In genomic region chr22:35785181-35785923, GRCh38 we compare ENCODE assay signal across 16 cellular contexts.
DNase-seq lines count a peak whose midpoint lies in the region; TF ChIP-seq lines count a peak whose summit lies in the region.
"Had no signal": no experiment of that assay in that cellular context is flagged by ENCODE, and none has a peak within 500 bp of the region (broad histone marks: within the 10 kb centered on the region; RNA-seq: fewer than 3 reads in every experiment).

No MANE protein-coding gene starts in this region.

- peak overlapping the region; percentile 48 to 57 for H3K27ac ChIP-seq in SK-N-SH (ENCODE audit: low read depth in 2 of 2, low read length in 1 of 2)
- H3K27ac ChIP-seq: ascending aorta, upper lobe of right lung, WERI-Rb-1 had no signal

- H3K9ac ChIP-seq in SK-N-SH: no peak overlapping the region
- H3K9ac ChIP-seq in skeletal muscle satellite cell (ENCODE audit: low read depth, low read length): no peak overlapping the region

- H4K20me1 ChIP-seq in SK-N-SH (ENCODE audit: insufficient read depth): peaks cover 88% of the 10 kb centered on the region

- H3F3A ChIP-seq in SK-N-SH (replicated peaks; ENCODE audit: insufficient read depth): peaks cover 20% of the 10 kb centered on the region

- peak; percentile 46 for DNase-seq in SIG-M5 treated with dmso at 0.1 percent for 504 hours (lab: John Stamatoyannopoulos, UW; ENCODE audit: unreplicated experiment)
- DNase-seq in SIG-M5 (lab: John Stamatoyannopoulos, UW): no peak
- DNase-seq in SK-N-SH: no peak
- DNase-seq in fibroblast of pulmonary artery (ENCODE audit: low read depth): peak; percentile 22
- no peak for DNase-seq in NCI-H187 treated with DMSO at 0.1 percent for 48 hours (lab: John Stamatoyannopoulos, UW)
- no peak for DNase-seq in HPDE6-E6E7 (ENCODE audit: extremely low spot score)
- DNase-seq in NCI-H1417 (lab: John Stamatoyannopoulos, UW): no peak
- DNase-seq: 8988T; activated T-cell treated with anti-CD3 and anti-CD28 coated beads for 4 hours; DND-41; NCI-H2171 treated with DMSO at 0.1 percent for 48 hours; stimulated activated CD4-positive, alpha-beta T cell treated with anti-CD3 and anti-CD28 coated beads, Interleukin-12 subunit alpha, Interleukin-12 subunit beta, amount 100 ng/mL, for 4 hours; upper lobe of right lung; WERI-Rb-1 had no signal

- no peaks in the 10 kb centered on the region for H3K9me2 ChIP-seq in SK-N-SH

- H3K4me3 ChIP-seq in SK-N-SH (ENCODE audit: low read depth in 2 of 2, low read length in 1 of 2): no peak overlapping the region
- H3K4me3 ChIP-seq in fibroblast of pulmonary artery (replicated peaks; ENCODE audit: low read depth, low read length): no peak overlapping the region
- H3K4me3 ChIP-seq in skeletal muscle satellite cell (ENCODE audit: low read length): no peak overlapping the region
- H3K4me3 ChIP-seq: ascending aorta, upper lobe of right lung had no signal

- TF ChIP-seq RAD21 in SK-N-SH (IDR thresholded peaks at IDR 0.05; ENCODE audit: low read length): no peak

- POLR2A ChIA-PET in SK-N-SH (lab: Yijun Ruan, JAX): no interaction called here

- H3K79me2 ChIP-seq in SK-N-SH (ENCODE audit: insufficient read depth): peaks cover 85% of the 10 kb centered on the region

- H3K4me2 ChIP-seq in SK-N-SH (no peak overlapping the region; the same call in 1 of the 2 replicates), skeletal muscle satellite cell (ENCODE audit: low read length) (peak overlapping the region; percentile 24)

- H3K27me3 ChIP-seq in SK-N-SH (ENCODE audit: insufficient read depth): no peaks in the 10 kb centered on the region
- no peaks in the 10 kb centered on the region for H3K27me3 ChIP-seq in skeletal muscle satellite cell (ENCODE audit: control insufficient read depth, insufficient read depth, low read length)
- H3K27me3 ChIP-seq: ascending aorta, upper lobe of right lung had no signal

- WGBS in SK-N-SH (ENCODE audit: low lambda C conversion rate): 64% methylated on average over 4 of the region's 4 CpGs

- TF ChIP-seq CTCF in SK-N-SH (IDR thresholded peaks at IDR 0.05): no peak
- TF ChIP-seq CTCF in fibroblast of pulmonary artery (IDR thresholded peaks at IDR 0.05; ENCODE audit: low read length, missing control alignments): no peak

- no peak overlapping the region for H2AFZ ChIP-seq in SK-N-SH (ENCODE audit: low read depth)

- CTCF ChIA-PET in SK-N-SH (lab: Yijun Ruan, JAX): interaction anchor here (0.6 to 1.1 kb wide), 2 partner anchors 30 to 136 kb away, joined by 3 read pairs; no protein-coding TSS in a partner anchor

- H3K9me3 ChIP-seq in SK-N-SH (no peaks in the 10 kb centered on the region), skeletal muscle satellite cell (replicated peaks; ENCODE audit: low read length) (no peaks in the 10 kb centered on the region)
- H3K9me3 ChIP-seq: ascending aorta, upper lobe of right lung had no signal

- H3K36me3 ChIP-seq in SK-N-SH (replicated peaks in 1 of 2; ENCODE audit: control insufficient read depth in 1 of 2, insufficient read depth in 2 of 2, low read length in 1 of 2) (peaks cover 26 to 29% of the 10 kb centered on the region in 2 experiments), skeletal muscle satellite cell (ENCODE audit: insufficient read depth, low read length) (peaks cover 22% of the 10 kb centered on the region)
- H3K36me3 ChIP-seq: ascending aorta had no signal

- peak in 1 of 2 experiments; percentile 24; a peak in 1 of 4 replicates for TF ChIP-seq EP300 in SK-N-SH (IDR thresholded peaks at IDR 0.05; ENCODE audit: borderline replicate concordance in 1 of 2, low read depth in 1 of 2, low read length in 1 of 2)

- H3K4me1 ChIP-seq in SK-N-SH (ENCODE audit: control insufficient read depth in 1 of 2, insufficient read depth in 2 of 2, low read depth in 1 of 2, low read length in 1 of 2) (peaks cover 23 to 24% of the 10 kb centered on the region in 2 experiments; a peak in 3 of 4 replicates), skeletal muscle satellite cell (ENCODE audit: control insufficient read depth, insufficient read depth, low read length) (peaks cover 25% of the 10 kb centered on the region)

TF ChIP-seq in SK-N-SH, 30 proteins besides CTCF, POLR2A, EP300 and RAD21:
- peak; percentile 30; the same call in 1 of the 2 replicates for TF ChIP-seq POLR2AphosphoS5 (IDR thresholded peaks at IDR 0.05; ENCODE audit: low read depth, low read length)
- peak; percentile 75 for TF ChIP-seq TCF12 (IDR thresholded peaks at IDR 0.05)
- no peak for TF ChIP-seq GABPA (IDR thresholded peaks at IDR 0.05; ENCODE audit: low read depth)
- peak; percentile 57 for TF ChIP-seq MEF2A (IDR thresholded peaks at IDR 0.05; ENCODE audit: borderline replicate concordance, low read depth)
- TF ChIP-seq, protein P1, sequence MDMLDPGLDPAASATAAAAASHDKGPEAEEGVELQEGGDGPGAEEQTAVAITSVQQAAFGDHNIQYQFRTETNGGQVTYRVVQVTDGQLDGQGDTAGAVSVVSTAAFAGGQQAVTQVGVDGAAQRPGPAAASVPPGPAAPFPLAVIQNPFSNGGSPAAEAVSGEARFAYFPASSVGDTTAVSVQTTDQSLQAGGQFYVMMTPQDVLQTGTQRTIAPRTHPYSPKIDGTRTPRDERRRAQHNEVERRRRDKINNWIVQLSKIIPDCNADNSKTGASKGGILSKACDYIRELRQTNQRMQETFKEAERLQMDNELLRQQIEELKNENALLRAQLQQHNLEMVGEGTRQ (IDR thresholded peaks at IDR 0.05; ENCODE audit: borderline replicate concordance, low read depth, low read length): no peak
- TF ChIP-seq, protein P2, sequence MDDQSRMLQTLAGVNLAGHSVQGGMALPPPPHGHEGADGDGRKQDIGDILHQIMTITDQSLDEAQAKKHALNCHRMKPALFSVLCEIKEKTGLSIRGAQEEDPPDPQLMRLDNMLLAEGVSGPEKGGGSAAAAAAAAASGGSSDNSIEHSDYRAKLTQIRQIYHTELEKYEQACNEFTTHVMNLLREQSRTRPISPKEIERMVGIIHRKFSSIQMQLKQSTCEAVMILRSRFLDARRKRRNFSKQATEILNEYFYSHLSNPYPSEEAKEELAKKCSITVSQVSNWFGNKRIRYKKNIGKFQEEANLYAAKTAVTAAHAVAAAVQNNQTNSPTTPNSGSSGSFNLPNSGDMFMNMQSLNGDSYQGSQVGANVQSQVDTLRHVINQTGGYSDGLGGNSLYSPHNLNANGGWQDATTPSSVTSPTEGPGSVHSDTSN (IDR thresholded peaks at IDR 0.05): peak; percentile 75
- TF ChIP-seq FOSL2 (IDR thresholded peaks at IDR 0.05; ENCODE audit: borderline replicate concordance, low read depth): peak; percentile 11; the same call in 1 of the 2 replicates
- TF ChIP-seq GATA2 (CRISPR knock-in tag; IDR thresholded peaks at IDR 0.05): no peak
- TF ChIP-seq, protein P3, sequence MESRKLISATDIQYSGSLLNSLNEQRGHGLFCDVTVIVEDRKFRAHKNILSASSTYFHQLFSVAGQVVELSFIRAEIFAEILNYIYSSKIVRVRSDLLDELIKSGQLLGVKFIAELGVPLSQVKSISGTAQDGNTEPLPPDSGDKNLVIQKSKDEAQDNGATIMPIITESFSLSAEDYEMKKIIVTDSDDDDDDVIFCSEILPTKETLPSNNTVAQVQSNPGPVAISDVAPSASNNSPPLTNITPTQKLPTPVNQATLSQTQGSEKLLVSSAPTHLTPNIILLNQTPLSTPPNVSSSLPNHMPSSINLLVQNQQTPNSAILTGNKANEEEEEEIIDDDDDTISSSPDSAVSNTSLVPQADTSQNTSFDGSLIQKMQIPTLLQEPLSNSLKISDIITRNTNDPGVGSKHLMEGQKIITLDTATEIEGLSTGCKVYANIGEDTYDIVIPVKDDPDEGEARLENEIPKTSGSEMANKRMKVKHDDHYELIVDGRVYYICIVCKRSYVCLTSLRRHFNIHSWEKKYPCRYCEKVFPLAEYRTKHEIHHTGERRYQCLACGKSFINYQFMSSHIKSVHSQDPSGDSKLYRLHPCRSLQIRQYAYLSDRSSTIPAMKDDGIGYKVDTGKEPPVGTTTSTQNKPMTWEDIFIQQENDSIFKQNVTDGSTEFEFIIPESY (IDR thresholded peaks at IDR 0.05; ENCODE audit: borderline replicate concordance, low read depth): no peak
- no peak for TF ChIP-seq EZH2phosphoT487 (IDR thresholded peaks at IDR 0.05; ENCODE audit: borderline replicate concordance, low read depth)
- TF ChIP-seq RCOR1 (IDR thresholded peaks at IDR 0.05; ENCODE audit: low read length): no peak
- TF ChIP-seq JUND (IDR thresholded peaks at IDR 0.05): peak; percentile 23; the same call in 1 of the 2 replicates
- no peak for TF ChIP-seq NRF1 (IDR thresholded peaks at IDR 0.05; ENCODE audit: low read depth, low read length)

Comparison
In these comparisons a context has a peak if more than half of its experiments do, and no peak if none do; other contexts are left out.
1. DNase-seq: peak in SIG-M5 treated with dmso at 0.1 percent for 504 hours (single experiment) and fibroblast of pulmonary artery (single experiment); none in SIG-M5 (single experiment), SK-N-SH (single experiment), NCI-H187 treated with DMSO at 0.1 percent for 48 hours (single experiment), HPDE6-E6E7 (single experiment) and NCI-H1417 (0 of 3).